In the genomic region with DNA sequence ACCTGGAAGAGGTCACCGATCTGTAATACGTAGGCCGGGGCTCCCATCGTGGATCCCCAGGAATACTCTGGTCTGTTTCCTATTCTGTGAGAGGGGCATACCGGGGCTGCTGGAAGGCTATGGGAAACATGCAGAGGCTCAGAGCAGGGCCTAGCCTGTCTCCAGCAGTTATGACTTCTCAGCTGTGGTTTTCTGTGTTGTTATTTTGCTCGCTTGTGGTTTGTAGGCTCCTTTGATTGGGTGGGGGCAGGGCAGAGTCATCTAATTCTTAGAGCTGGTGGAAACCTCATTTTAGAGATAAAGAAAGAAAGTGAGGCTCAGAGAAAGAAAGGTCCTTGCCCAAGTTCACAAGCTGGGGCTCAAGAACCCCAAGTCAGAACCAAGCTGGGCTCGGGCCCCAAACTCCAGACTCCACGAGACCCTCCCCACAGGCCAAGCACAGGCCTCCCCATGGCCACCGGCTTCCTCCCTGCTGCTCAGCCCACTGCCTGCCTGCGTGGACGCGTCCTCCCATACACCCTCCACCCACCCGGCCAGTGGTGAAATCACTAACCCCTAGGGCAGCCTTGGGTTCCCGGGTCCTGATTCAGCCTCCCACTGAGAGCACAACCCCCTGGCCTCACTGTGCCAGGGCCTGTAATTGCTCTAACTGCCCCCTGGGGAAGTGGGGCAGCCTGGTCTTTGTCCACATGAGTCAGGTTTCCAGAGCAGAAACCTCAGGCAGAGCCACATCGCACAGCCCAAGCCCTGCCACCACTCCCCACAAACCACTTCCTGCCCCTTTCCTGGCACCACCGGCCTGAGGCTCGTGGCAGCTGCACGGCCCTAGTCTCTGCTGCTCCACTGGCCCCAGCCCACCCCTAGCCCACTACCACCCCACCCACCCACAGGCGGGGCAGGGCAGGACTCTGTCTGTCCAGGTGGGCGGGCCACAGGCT, we compare ENCODE assay signal across 9 cellular contexts.
DNase-seq lines count a peak whose midpoint lies in the region; ATAC-seq and TF ChIP-seq lines count a peak whose summit lies in the region.
"Had no signal": no experiment of that assay in that cellular context is flagged by ENCODE, and none has a peak within 500 bp of the region (broad histone marks: within the 10 kb centered on the region; RNA-seq: fewer than 3 reads in every experiment).

No MANE protein-coding gene starts in this region.

- intact Hi-C loops in psoas muscle (cut with DNase I), result no loop called here

- peak overlapping the region; percentile 82 for H3K4me3 Mint-ChIP-seq in HFFc6
- H3K4me3 Mint-ChIP-seq in activated CD8-positive, alpha-beta T cell treated with anti-CD3 and anti-CD28 coated beads, Interleukin-2, amount 10 ng/mL, durations not matched to agents 7 days and 5 days, result peak overlapping the region; percentile 75

- peak overlapping the region; percentile 97 for H3K27ac Mint-ChIP-seq in HFFc6
- peak overlapping the region; percentile 95 for H3K27ac Mint-ChIP-seq in activated CD8-positive, alpha-beta T cell treated with anti-CD3 and anti-CD28 coated beads, Interleukin-2, amount 10 ng/mL, durations not matched to agents 7 days and 5 days

- CTCF ChIA-PET in activated CD8-positive, alpha-beta T cell treated with anti-CD3 and anti-CD28 coated beads, Interleukin-2, amount 10 ng/mL, durations not matched to agents 7 days and 5 days (lab: Charles Lee), result interaction anchor here (0.6 to 14.2 kb wide), 10 partner anchors 10 to 1016 kb away, joined by 3 to 106 read pairs (median 4); no protein-coding TSS in a partner anchor

- no peak overlapping the region for H3K27ac ChIP-seq in psoas muscle
- H3K27ac ChIP-seq: ascending aorta had no signal

- peak; percentile 7 for TF ChIP-seq CTCF in GM06990 (IDR thresholded peaks at IDR 0.05; ENCODE audit: insufficient read depth, low read length, poor library complexity, severe bottlenecking)
- TF ChIP-seq CTCF in HFFc6 (IDR thresholded peaks at IDR 0.05), result peak; percentile 55
- TF ChIP-seq CTCF in psoas muscle (IDR thresholded peaks at IDR 0.05), result no peak

- peaks cover 17% of the 10 kb centered on the region for H3K27me3 Mint-ChIP-seq in HFFc6 (ENCODE audit: insufficient read depth)
- H3K27me3 Mint-ChIP-seq in activated CD8-positive, alpha-beta T cell treated with anti-CD3 and anti-CD28 coated beads, Interleukin-2, amount 10 ng/mL, durations not matched to agents 7 days and 5 days (ENCODE audit: low read depth), result peaks cover 32% of the 10 kb centered on the region

- H3K27me3 ChIP-seq in GM06990 (replicated peaks; ENCODE audit: control insufficient read depth, insufficient read depth, low read length) (no peaks in the 10 kb centered on the region), psoas muscle (ENCODE audit: insufficient read depth in 3 of 3, low read length in 2 of 3) (no peaks in the 10 kb centered on the region)
- H3K27me3 ChIP-seq: ascending aorta had no signal

- no peaks in the 10 kb centered on the region for H3K4me1 ChIP-seq in psoas muscle
- H3K4me1 ChIP-seq: ascending aorta had no signal

- POLR2A ChIA-PET in activated CD8-positive, alpha-beta T cell treated with anti-CD3 and anti-CD28 coated beads, Interleukin-2, amount 10 ng/mL, durations not matched to agents 7 days and 5 days (lab: Charles Lee), result interaction anchor here (0.7 to 2.6 kb wide), 8 partner anchors 13 to 738 kb away, joined by 3 to 14 read pairs (median 5); partner anchors contain the start of gene TLE3

- ATAC-seq in activated CD8-positive, alpha-beta T cell treated with anti-CD3 and anti-CD28 coated beads, Interleukin-2, amount 10 ng/mL, durations not matched to agents 7 days and 5 days, result peak; percentile 69
- peak; percentile 38 to 55 (median 42) for ATAC-seq in psoas muscle

- no peaks in the 10 kb centered on the region for H3K9me3 ChIP-seq in psoas muscle
- H3K9me3 ChIP-seq: ascending aorta had no signal

- H3K36me3 ChIP-seq in GM06990 (ENCODE audit: control insufficient read depth, insufficient read depth, low read length), result no peaks in the 10 kb centered on the region
- H3K36me3 ChIP-seq in psoas muscle (ENCODE audit: insufficient read depth in 1 of 2, low read depth in 1 of 2), result no peaks in the 10 kb centered on the region
- H3K36me3 ChIP-seq: ascending aorta had no signal

- peak; percentile 83 for DNase-seq in GM06990 (ENCODE audit: extremely low read depth, insufficient read length)
- DNase-seq in HFFc6, result peak; percentile 84
- peak; percentile 40 for DNase-seq in NCI-H69 (lab: John Stamatoyannopoulos, UW)
- peak; percentile 95 for DNase-seq in activated CD8-positive, alpha-beta T cell treated with anti-CD3 and anti-CD28 coated beads, Interleukin-2, amount 10 ng/mL, durations not matched to agents 7 days and 5 days
- DNase-seq in erythroblast (lab: John Stamatoyannopoulos, UW), result peak; percentile 15 to 18
- DNase-seq in psoas muscle, result peak; percentile 57 to 66
- DNase-seq in ecto neural progenitor cell (ENCODE audit: low spot score), result no peak
- no peak for DNase-seq in DMS 273 treated with DMSO at 0.1 percent for 48 hours (lab: John Stamatoyannopoulos, UW)

- H3K4me3 ChIP-seq in GM06990 (replicated peaks; ENCODE audit: low read depth, low read length) (no peak overlapping the region), psoas muscle (no peak overlapping the region)
- H3K4me3 ChIP-seq: ascending aorta had no signal

- no peaks in the 10 kb centered on the region for H3K36me3 Mint-ChIP-seq in HFFc6 (ENCODE audit: low read depth)
- peaks cover 5% of the 10 kb centered on the region for H3K36me3 Mint-ChIP-seq in activated CD8-positive, alpha-beta T cell treated with anti-CD3 and anti-CD28 coated beads, Interleukin-2, amount 10 ng/mL, durations not matched to agents 7 days and 5 days (ENCODE audit: low read depth)

- no peaks in the 10 kb centered on the region for H3K9me3 Mint-ChIP-seq in HFFc6
- H3K9me3 Mint-ChIP-seq in activated CD8-positive, alpha-beta T cell treated with anti-CD3 and anti-CD28 coated beads, Interleukin-2, amount 10 ng/mL, durations not matched to agents 7 days and 5 days (ENCODE audit: insufficient read depth), result no peaks in the 10 kb centered on the region

- H3K4me1 Mint-ChIP-seq in HFFc6 (ENCODE audit: low read depth), result peaks cover 71% of the 10 kb centered on the region
- H3K4me1 Mint-ChIP-seq in activated CD8-positive, alpha-beta T cell treated with anti-CD3 and anti-CD28 coated beads, Interleukin-2, amount 10 ng/mL, durations not matched to agents 7 days and 5 days (ENCODE audit: low read depth), result peaks cover 84% of the 10 kb centered on the region

- 80 to 84% (median 80%) methylated on average over 20 of the region's 20 CpGs for WGBS in psoas muscle, 3 donors

- TF ChIP-seq POLR2A in erythroblast (IDR thresholded peaks at IDR 0.05; ENCODE audit: low read length), result no peak

Comparison
In these comparisons a context has a peak if more than half of its experiments do, and no peak if none do; other contexts are left out.
1. DNase-seq: peak in GM06990 (single experiment), HFFc6 (single experiment), NCI-H69 (single experiment), activated CD8-positive, alpha-beta T cell treated with anti-CD3 and anti-CD28 coated beads, Interleukin-2, amount 10 ng/mL, durations not matched to agents 7 days and 5 days (single experiment), erythroblast (2 of 2) and psoas muscle (2 of 2); none in ecto neural progenitor cell (single experiment) and DMS 273 treated with DMSO at 0.1 percent for 48 hours (single experiment).